9 cellular contexts compared by ENCODE assay signal in genomic region chr1:202553560-202554038, GRCh38.
DNase-seq lines count a peak whose midpoint lies in the region; ATAC-seq and TF ChIP-seq lines count a peak whose summit lies in the region.
"Had no signal": no experiment of that assay in that cellular context is flagged by ENCODE, and none has a peak within 500 bp of the region (broad histone marks: within the 10 kb centered on the region; RNA-seq: fewer than 3 reads in every experiment).

No MANE protein-coding gene starts in this region.

- H3K4me3 Mint-ChIP-seq in stimulated activated memory B cell treated with anti-CD40 and anti-IgM and Interleukin-4, amounts not matched to agents 10 μg/mL and 1 μg/mL and 100 μg/mL, for 72 hours, result peak overlapping the region; percentile 2
- H3K4me3 Mint-ChIP-seq: T-helper 1 cell treated with Interleukin-12 subunit alpha and Interleukin-12 subunit beta and Interleukin-4 antibody, amounts not matched to agents 30 μg/mL and 1 μg/mL, for 36 hours had no signal

- no peak overlapping the region for H4K91ac ChIP-seq in neuronal stem cell (ENCODE audit: low read depth, low read length, poor library complexity)

- H3K4me1 Mint-ChIP-seq in stimulated activated memory B cell treated with anti-CD40 and anti-IgM and Interleukin-4, amounts not matched to agents 10 μg/mL and 1 μg/mL and 100 μg/mL, for 72 hours, result peaks cover 16% of the 10 kb centered on the region

- H3K27me3 ChIP-seq in Panc1 (ENCODE audit: control insufficient read depth, insufficient read depth, low read length), result no peaks in the 10 kb centered on the region
- H3K27me3 ChIP-seq in neuronal stem cell (ENCODE audit: control insufficient read depth in 3 of 3, insufficient read depth in 3 of 3, low read depth in 1 of 3, low read length in 3 of 3), result no peaks in the 10 kb centered on the region

- H3K27ac Mint-ChIP-seq in stimulated activated memory B cell treated with anti-CD40 and anti-IgM and Interleukin-4, amounts not matched to agents 10 μg/mL and 1 μg/mL and 100 μg/mL, for 72 hours, result peak overlapping the region; percentile 56
- H3K27ac Mint-ChIP-seq: T-helper 1 cell treated with Interleukin-12 subunit alpha and Interleukin-12 subunit beta and Interleukin-4 antibody, amounts not matched to agents 30 μg/mL and 1 μg/mL, for 36 hours had no signal

- no peaks in the 10 kb centered on the region for H3K9me3 Mint-ChIP-seq in stimulated activated memory B cell treated with anti-CD40 and anti-IgM and Interleukin-4, amounts not matched to agents 10 μg/mL and 1 μg/mL and 100 μg/mL, for 72 hours
- H3K9me3 Mint-ChIP-seq: T-helper 1 cell treated with Interleukin-12 subunit alpha and Interleukin-12 subunit beta and Interleukin-4 antibody, amounts not matched to agents 30 μg/mL and 1 μg/mL, for 36 hours had no signal

- DNase-seq in Panc1 (ENCODE audit: low read depth, low spot score), result no peak
- no peak for DNase-seq in left cardiac atrium
- DNase-seq in activated CD8-positive, alpha-beta memory T cell treated with anti-CD3 and anti-CD28 coated beads, Interleukin-2, amount 50 U/mL, for 4 hours, result no peak
- no peak for DNase-seq in islet precursor cell
- no peak for DNase-seq in neuronal stem cell (ENCODE audit: low spot score)

- H3K4me3 ChIP-seq in HEK293 (ENCODE audit: low read depth, low read length), result no peak overlapping the region
- no peak overlapping the region for H3K4me3 ChIP-seq in Panc1 (ENCODE audit: low read depth in 2 of 2, low read length in 2 of 2)
- H3K4me3 ChIP-seq in neuronal stem cell (ENCODE audit: low read length in 2 of 2), result no peak overlapping the region

- H3K9ac ChIP-seq in neuronal stem cell (ENCODE audit: low read depth, low read length, poor library complexity), result no peak overlapping the region

- BruUV-seq in Panc1 (replicated peaks; lab: Mats Ljungman, UMichigan), result no TSS peak

- H3K36me3 Mint-ChIP-seq in stimulated activated memory B cell treated with anti-CD40 and anti-IgM and Interleukin-4, amounts not matched to agents 10 μg/mL and 1 μg/mL and 100 μg/mL, for 72 hours, result peaks cover 4% of the 10 kb centered on the region

- peaks cover 5% of the 10 kb centered on the region; the same call in 1 of the 2 replicates for H3K4me1 ChIP-seq in HEK293 (ENCODE audit: control insufficient read depth, insufficient read depth, low read length)
- H3K4me1 ChIP-seq in Panc1 (ENCODE audit: control insufficient read depth, insufficient read depth, low read length), result no peaks in the 10 kb centered on the region; the same call in none of the 2 replicates
- H3K4me1 ChIP-seq in neuronal stem cell (ENCODE audit: control insufficient read depth in 2 of 2, insufficient read depth in 1 of 2, low read depth in 1 of 2, low read length in 2 of 2), result no peaks in the 10 kb centered on the region

- H3K9me3 ChIP-seq in HEK293 (ENCODE audit: control insufficient read depth, insufficient read depth, low read depth, low read length) (no peaks in the 10 kb centered on the region), Panc1 (ENCODE audit: control insufficient read depth, insufficient read depth, low read depth, low read length) (no peaks in the 10 kb centered on the region), neuronal stem cell (replicated peaks in 1 of 2; ENCODE audit: control insufficient read depth in 2 of 2, insufficient read depth in 1 of 2, low read depth in 1 of 2, low read length in 2 of 2) (no peaks in the 10 kb centered on the region)

- H3K27me3 Mint-ChIP-seq in stimulated activated memory B cell treated with anti-CD40 and anti-IgM and Interleukin-4, amounts not matched to agents 10 μg/mL and 1 μg/mL and 100 μg/mL, for 72 hours, result no peaks in the 10 kb centered on the region

- POLR2A ChIA-PET in HEK293 (lab: Yijun Ruan, JAX), result no interaction called here
- POLR2A ChIA-PET in Panc1 (lab: Charles Lee), result no interaction called here

- H4K8ac ChIP-seq in neuronal stem cell (ENCODE audit: low read depth, low read length), result no peak overlapping the region

- no peak overlapping the region for H3K4ac ChIP-seq in neuronal stem cell (ENCODE audit: low read length)

- no peak overlapping the region for H3K4me2 ChIP-seq in neuronal stem cell (ENCODE audit: insufficient read depth, low read length, poor library complexity, severe bottlenecking)

- H3K27ac ChIP-seq in HEK293 (ENCODE audit: extremely low read depth, low read depth, low read length), result no peak overlapping the region
- H3K27ac ChIP-seq in Panc1 (ENCODE audit: low read length), result no peak overlapping the region
- H3K27ac ChIP-seq in neuronal stem cell (replicated peaks; ENCODE audit: low read length), result no peak overlapping the region

- H2AFZ ChIP-seq in neuronal stem cell (ENCODE audit: low read length), result no peak overlapping the region

- peaks cover 2% of the 10 kb centered on the region for H3K79me1 ChIP-seq in neuronal stem cell (ENCODE audit: low read depth, low read length)

- in situ Hi-C loops in Panc1 (cut with HindIII; ENCODE audit: low pct_unique_long_range_greater_than_20kb, low sequenced_read_pairs), result no loop called here

- no peak overlapping the region for H3K14ac ChIP-seq in neuronal stem cell (ENCODE audit: low read length)

- no CpG with 5 or more reads among the region's 3 CpGs for WGBS in neuronal stem cell (ENCODE audit: extremely low coverage in 2 of 2, insufficient read length in 2 of 2, insufficient replicate concordance in 1 of 2), 2 donors

- H2BK12ac ChIP-seq in neuronal stem cell (ENCODE audit: low read length), result no peak overlapping the region

- intact Hi-C loops in Panc1 (cut with micrococcal nuclease; ENCODE audit: unreplicated experiment), result no loop called here
- intact Hi-C loops in left cardiac atrium (cut with DNase I), result no loop called here

- H2BK5ac ChIP-seq in neuronal stem cell (ENCODE audit: low read length), result no peak overlapping the region

- H3K36me3 ChIP-seq in HEK293 (ENCODE audit: control insufficient read depth in 2 of 2, insufficient read depth in 1 of 2, low read length in 2 of 2) (no peaks in the 10 kb centered on the region), Panc1 (ENCODE audit: control insufficient read depth, insufficient read depth, low read length) (no peaks in the 10 kb centered on the region), neuronal stem cell (replicated peaks in 1 of 2; ENCODE audit: control insufficient read depth in 2 of 2, insufficient read depth in 2 of 2, low read length in 2 of 2) (no peaks in the 10 kb centered on the region)

- no peak overlapping the region for H2BK120ac ChIP-seq in neuronal stem cell (ENCODE audit: low read depth, low read length)

- H2BK15ac ChIP-seq in neuronal stem cell (ENCODE audit: low read length), result no peak overlapping the region

- no peak overlapping the region for H3K18ac ChIP-seq in neuronal stem cell (ENCODE audit: low read length)

- no peak overlapping the region for H2AK5ac ChIP-seq in neuronal stem cell (ENCODE audit: low read depth, low read length)

- no peak overlapping the region for H3K23ac ChIP-seq in neuronal stem cell (ENCODE audit: low read depth, low read length, poor library complexity)

- no peak for TF ChIP-seq CTCF in HEK293 (tag by site-specific recombination; IDR thresholded peaks at IDR 0.05)
- no peak for TF ChIP-seq CTCF in Panc1 (IDR thresholded peaks at IDR 0.05)

- CTCF ChIA-PET in HEK293 (lab: Yijun Ruan, JAX), result interaction anchor here (1.0 to 1.2 kb wide), 2 partner anchors 9 to 20 kb away, joined by 3 read pairs; no protein-coding TSS in a partner anchor
- CTCF ChIA-PET in Panc1 (lab: Charles Lee), result no interaction called here

- peak; percentile 56; the same call in 1 of the 2 replicates for ATAC-seq in Panc1
- peak; percentile 80 to 95 for ATAC-seq in left cardiac atrium
- peak; percentile 95 for ATAC-seq in stimulated activated memory B cell treated with anti-CD40 and anti-IgM and Interleukin-4, amounts not matched to agents 10 μg/mL and 1 μg/mL and 100 μg/mL, for 72 hours
- ATAC-seq in HG03025 (IDR thresholded peaks at IDR 0.05; ENCODE audit: low FRiP score, unreplicated experiment), result no peak

TF ChIP-seq in HEK293, 187 proteins besides CTCF, POLR2A, EP300 and RAD21 (continues in another document):
- TF ChIP-seq ZSCAN30 (tag by site-specific recombination; IDR thresholded peaks at IDR 0.05), result no peak
- no peak for TF ChIP-seq TCF7L2 (IDR thresholded peaks at IDR 0.05; ENCODE audit: borderline replicate concordance, low read depth, low read length)
- no peak for TF ChIP-seq RBAK (tag by site-specific recombination; IDR thresholded peaks at IDR 0.05)
- TF ChIP-seq ZBTB6 (tag by site-specific recombination; IDR thresholded peaks at IDR 0.05), result no peak
- TF ChIP-seq BCL11A (tag by site-specific recombination; IDR thresholded peaks at IDR 0.05; ENCODE audit: low read depth), result peak; percentile 49; the same call in 1 of the 2 replicates
- 0 out of 2 replicates have a peak, but pooled peaks have one; percentile 13 for TF ChIP-seq SCRT1 (tag by site-specific recombination; IDR thresholded peaks at IDR 0.05; ENCODE audit: borderline replicate concordance)
- TF ChIP-seq ZNF112 (tag by site-specific recombination; IDR thresholded peaks at IDR 0.05), result no peak
- TF ChIP-seq ZNF324 (tag by site-specific recombination; IDR thresholded peaks at IDR 0.05), result no peak
